In the genomic region with DNA sequence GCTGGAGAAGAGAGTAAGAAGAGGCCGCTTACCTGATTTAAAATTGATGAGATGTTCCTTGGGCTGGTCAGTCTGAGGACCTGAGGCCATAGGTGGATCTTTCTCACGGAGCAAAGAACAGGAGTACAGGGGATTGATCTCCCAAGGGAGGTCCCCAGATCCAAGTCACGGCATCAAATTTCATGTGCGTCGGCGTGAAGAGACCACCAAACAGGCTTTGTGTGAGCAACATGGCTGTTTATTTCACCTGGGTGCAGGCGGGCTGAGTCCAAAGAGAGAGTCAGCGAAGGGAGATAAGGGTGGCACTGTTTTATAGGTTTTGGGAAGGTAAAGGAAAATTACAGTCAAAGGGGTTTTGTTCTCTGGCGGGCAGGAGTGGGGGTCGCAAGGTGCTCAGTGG, we compare ENCODE assay signal across 6 cellular contexts.
DNase-seq lines count a peak whose midpoint lies in the region; TF ChIP-seq lines count a peak whose summit lies in the region.
"Not testable (repeated sequence)": the region's sequence is repeated elsewhere in the genome, so short reads cannot be mapped to it uniquely, and the experiment has no call there.

No MANE protein-coding gene starts in this region.

- H3K4me1 ChIP-seq in HUES6 (ENCODE audit: control insufficient read depth, insufficient read depth, low read length) (peaks cover 28% of the 10 kb centered on the region), iPS-15b (ENCODE audit: control insufficient read depth, insufficient read depth, low read length) (peaks cover 14% of the 10 kb centered on the region)
- not testable (repeated sequence) for H3K4me1 ChIP-seq in endodermal cell (ENCODE audit: control insufficient read depth, insufficient read depth, low read length); neural progenitor cell

- not testable (repeated sequence) for H3K79me2 ChIP-seq in neural progenitor cell (ENCODE audit: low read depth)

- H3K4me3 Mint-ChIP-seq in endodermal cell, result peak overlapping the region; percentile 73
- H3K4me3 Mint-ChIP-seq in neural progenitor cell, result not testable (repeated sequence)

- WGBS in endodermal cell (ENCODE audit: insufficient coverage in 1 of 2, insufficient read length in 1 of 2), 2 experiments, result 80 to 81% methylated on average over 7 to 10 of the region's 10 CpGs

- not testable (repeated sequence) for H3K9me3 Mint-ChIP-seq in endodermal cell, neural progenitor cell

- not testable (repeated sequence) for H3K9me3 ChIP-seq in HUES6 (ENCODE audit: control insufficient read depth, insufficient read depth, low read depth, low read length); endodermal cell (ENCODE audit: control insufficient read depth, low read length); iPS-15b (ENCODE audit: control insufficient read depth, insufficient read depth, low read length); neural progenitor cell (ENCODE audit: low read depth)

- not testable (repeated sequence) for TF ChIP-seq CTCF in endodermal cell (conservative IDR thresholded peaks at IDR 0.05); neural progenitor cell (IDR thresholded peaks at IDR 0.05)

- H3K4me1 Mint-ChIP-seq in endodermal cell, result peaks cover 44% of the 10 kb centered on the region
- H3K4me1 Mint-ChIP-seq in neural progenitor cell, result not testable (repeated sequence)

- not testable (repeated sequence) for H3K36me3 ChIP-seq in H7 (replicated peaks; ENCODE audit: control insufficient read depth, insufficient read depth, low read length); HUES6 (ENCODE audit: control insufficient read depth, insufficient read depth, low read length); endodermal cell (ENCODE audit: control insufficient read depth, insufficient read depth, low read length); iPS-15b (ENCODE audit: control insufficient read depth, insufficient read depth, low read length); neural progenitor cell

- H3K27me3 ChIP-seq in H7 (ENCODE audit: control insufficient read depth, insufficient read depth, low read length); HUES6 (ENCODE audit: control insufficient read depth, insufficient read depth, low read length); endodermal cell (ENCODE audit: control insufficient read depth, insufficient read depth, low read length, poor library complexity, severe bottlenecking); iPS-15b (ENCODE audit: control insufficient read depth, insufficient read depth, low read length): not testable (repeated sequence)
- H3K27me3 ChIP-seq in neural progenitor cell, result peaks cover 18% of the 10 kb centered on the region

- peak; percentile 25 for DNase-seq in ELF-1 (ENCODE audit: low read depth, low spot score)
- not testable (repeated sequence) for DNase-seq in H7; endodermal cell; neural progenitor cell (ENCODE audit: low spot score)

- H4K20me1 ChIP-seq in neural progenitor cell (ENCODE audit: low read depth), result not testable (repeated sequence)

- not testable (repeated sequence) for H3K36me3 Mint-ChIP-seq in endodermal cell (ENCODE audit: low read depth); neural progenitor cell

- H3F3A ChIP-seq in neural progenitor cell (ENCODE audit: low read depth), result not testable (repeated sequence)

- peak overlapping the region; percentile 94 for H3K9ac ChIP-seq in HUES6 (ENCODE audit: low read length)
- H3K9ac ChIP-seq in endodermal cell (ENCODE audit: extremely low read depth, low read length, poor library complexity, severe bottlenecking); neural progenitor cell: not testable (repeated sequence)
- H3K9ac ChIP-seq in iPS-15b (ENCODE audit: low read depth, low read length), result peak overlapping the region; percentile 81

- H3K27ac ChIP-seq in HUES6 (ENCODE audit: low read depth, low read length), result peak overlapping the region; percentile 75; the same call in 1 of the 2 replicates
- H3K27ac ChIP-seq in endodermal cell (ENCODE audit: low read depth, low read length); neural progenitor cell: not testable (repeated sequence)

- not testable (repeated sequence) for H2AFZ ChIP-seq in neural progenitor cell (replicated peaks)

- H3K27ac Mint-ChIP-seq in endodermal cell (peak overlapping the region; percentile 95), neural progenitor cell (peak overlapping the region; percentile 67)

- H3K4me2 ChIP-seq in neural progenitor cell, result not testable (repeated sequence)

- H3K27me3 Mint-ChIP-seq in endodermal cell (ENCODE audit: insufficient read depth); neural progenitor cell (ENCODE audit: insufficient read depth, low read depth): not testable (repeated sequence)

- peak overlapping the region; percentile 38 for H3K4me3 ChIP-seq in H7 (ENCODE audit: insufficient read depth, low read depth, low read length)
- H3K4me3 ChIP-seq in HUES6 (ENCODE audit: low read depth, low read length), result peak overlapping the region; percentile 71
- H3K4me3 ChIP-seq in endodermal cell (ENCODE audit: low read length); neural progenitor cell: not testable (repeated sequence)
- peak overlapping the region; percentile 74 for H3K4me3 ChIP-seq in iPS-15b (ENCODE audit: low read depth, low read length)
